In genomic region chr2:40251146-40251545, GRCh38 we compare ENCODE assay signal across 13 cellular contexts.
DNase-seq lines count a peak whose midpoint lies in the region; ATAC-seq and TF ChIP-seq lines count a peak whose summit lies in the region.
"Had no signal": no experiment of that assay in that cellular context is flagged by ENCODE, and none has a peak within 500 bp of the region (broad histone marks: within the 10 kb centered on the region; RNA-seq: fewer than 3 reads in every experiment).

No MANE protein-coding gene starts in this region.

- H3K4me3 ChIP-seq in naive thymus-derived CD4-positive, alpha-beta T cell (ENCODE audit: low read length): no peak overlapping the region
- no peak overlapping the region for H3K4me3 ChIP-seq in uterus
- H3K4me3 ChIP-seq: right atrium auricular region had no signal

- no peaks in the 10 kb centered on the region for H3K36me3 Mint-ChIP-seq in endothelial cell (ENCODE audit: low read depth, unreplicated experiment)
- no peaks in the 10 kb centered on the region for H3K36me3 Mint-ChIP-seq in naive thymus-derived CD4-positive, alpha-beta T cell
- H3K36me3 Mint-ChIP-seq: activated naive CD4-positive, alpha-beta T cell treated with anti-CD3 and anti-CD28 coated beads, Interleukin-2, amount 10 ng/mL, durations not matched to agents 7 days and 5 days had no signal

- no peaks in the 10 kb centered on the region for H3K4me1 ChIP-seq in naive thymus-derived CD4-positive, alpha-beta T cell (ENCODE audit: control insufficient read depth in 2 of 2, insufficient read depth in 2 of 2, low read length in 2 of 2)
- peaks cover 0 to 5% of the 10 kb centered on the region in 2 donors for H3K4me1 ChIP-seq in uterus

- no peaks in the 10 kb centered on the region for H3K27me3 ChIP-seq in naive thymus-derived CD4-positive, alpha-beta T cell (ENCODE audit: control insufficient read depth in 2 of 2, insufficient read depth in 2 of 2, low read length in 2 of 2)
- no peaks in the 10 kb centered on the region for H3K27me3 ChIP-seq in uterus
- H3K27me3 ChIP-seq: right atrium auricular region had no signal

- CTCF ChIA-PET in naive thymus-derived CD4-positive, alpha-beta T cell (lab: Charles Lee): no interaction called here

- POLR2A ChIA-PET in naive thymus-derived CD4-positive, alpha-beta T cell (lab: Charles Lee): no interaction called here

- ATAC-seq in naive thymus-derived CD4-positive, alpha-beta T cell: no peak

- no peaks in the 10 kb centered on the region for H3K36me3 ChIP-seq in naive thymus-derived CD4-positive, alpha-beta T cell (ENCODE audit: control insufficient read depth in 2 of 3, insufficient read depth in 3 of 3, low read length in 3 of 3)
- H3K36me3 ChIP-seq in uterus: no peaks in the 10 kb centered on the region
- H3K36me3 ChIP-seq: right atrium auricular region had no signal

- no peak for TF ChIP-seq CTCF in endothelial cell (IDR thresholded peaks at IDR 0.05; ENCODE audit: unreplicated experiment)
- TF ChIP-seq CTCF in uterus (IDR thresholded peaks at IDR 0.05): no peak

- H3K27ac Mint-ChIP-seq in endothelial cell (ENCODE audit: unreplicated experiment): peak overlapping the region; percentile 92
- no peak overlapping the region for H3K27ac Mint-ChIP-seq in naive thymus-derived CD4-positive, alpha-beta T cell
- H3K27ac Mint-ChIP-seq: activated CD4-positive, alpha-beta memory T cell treated with anti-CD3 and anti-CD28 coated beads, Interleukin-2, amount 10 ng/mL, durations not matched to agents 7 days and 5 days; activated naive CD4-positive, alpha-beta T cell treated with anti-CD3 and anti-CD28 coated beads, Interleukin-2, amount 10 ng/mL, durations not matched to agents 7 days and 5 days had no signal

- no peaks in the 10 kb centered on the region for H3K27me3 Mint-ChIP-seq in endothelial cell (ENCODE audit: unreplicated experiment)
- no peaks in the 10 kb centered on the region for H3K27me3 Mint-ChIP-seq in naive thymus-derived CD4-positive, alpha-beta T cell
- H3K27me3 Mint-ChIP-seq: activated CD4-positive, alpha-beta memory T cell treated with anti-CD3 and anti-CD28 coated beads, Interleukin-2, amount 10 ng/mL, durations not matched to agents 7 days and 5 days; activated naive CD4-positive, alpha-beta T cell treated with anti-CD3 and anti-CD28 coated beads, Interleukin-2, amount 10 ng/mL, durations not matched to agents 7 days and 5 days had no signal

- DNase-seq in NCI-H1105 (lab: John Stamatoyannopoulos, UW) (peak; percentile 90), NCI-H2227 (lab: John Stamatoyannopoulos, UW; ENCODE audit: unreplicated experiment) (peak; percentile 82), endothelial cell (ENCODE audit: low spot score) (no peak), renal cortical epithelial cell (ENCODE audit: low read depth) (peak; percentile 58), uterus (no peak), HuH-7 (ENCODE audit: low spot score) (no peak)
- no peak for DNase-seq in naive thymus-derived CD4-positive, alpha-beta T cell
- DNase-seq: activated CD4-positive, alpha-beta memory T cell treated with anti-CD3 and anti-CD28 coated beads, Interleukin-2, amount 10 ng/mL, durations not matched to agents 7 days and 5 days; activated naive CD4-positive, alpha-beta T cell treated with anti-CD3 and anti-CD28 coated beads, Interleukin-2, amount 10 ng/mL, durations not matched to agents 7 days and 5 days; head of caudate nucleus; mammary epithelial cell; substantia nigra had no signal

- intact Hi-C loops in naive thymus-derived CD4-positive, alpha-beta T cell (cut with micrococcal nuclease): no loop called here
- intact Hi-C loops in uterus (cut with DNase I; ENCODE audit: low total_unique reads): no loop called here

- H3K4me3 Mint-ChIP-seq in endothelial cell (ENCODE audit: unreplicated experiment): no peak overlapping the region
- no peak overlapping the region for H3K4me3 Mint-ChIP-seq in naive thymus-derived CD4-positive, alpha-beta T cell
- H3K4me3 Mint-ChIP-seq: activated CD4-positive, alpha-beta memory T cell treated with anti-CD3 and anti-CD28 coated beads, Interleukin-2, amount 10 ng/mL, durations not matched to agents 7 days and 5 days; activated naive CD4-positive, alpha-beta T cell treated with anti-CD3 and anti-CD28 coated beads, Interleukin-2, amount 10 ng/mL, durations not matched to agents 7 days and 5 days had no signal

- H3K9me3 ChIP-seq in naive thymus-derived CD4-positive, alpha-beta T cell (ENCODE audit: control insufficient read depth in 2 of 3, low read length in 3 of 3): no peaks in the 10 kb centered on the region
- no peaks in the 10 kb centered on the region for H3K9me3 ChIP-seq in uterus
- H3K9me3 ChIP-seq: right atrium auricular region had no signal

- no peaks in the 10 kb centered on the region for H3K9me3 Mint-ChIP-seq in endothelial cell (ENCODE audit: unreplicated experiment)
- H3K9me3 Mint-ChIP-seq in naive thymus-derived CD4-positive, alpha-beta T cell: no peaks in the 10 kb centered on the region
- H3K9me3 Mint-ChIP-seq: activated CD4-positive, alpha-beta memory T cell treated with anti-CD3 and anti-CD28 coated beads, Interleukin-2, amount 10 ng/mL, durations not matched to agents 7 days and 5 days; activated naive CD4-positive, alpha-beta T cell treated with anti-CD3 and anti-CD28 coated beads, Interleukin-2, amount 10 ng/mL, durations not matched to agents 7 days and 5 days had no signal

- peaks cover 3% of the 10 kb centered on the region for H3K4me1 Mint-ChIP-seq in endothelial cell (ENCODE audit: unreplicated experiment)
- H3K4me1 Mint-ChIP-seq in naive thymus-derived CD4-positive, alpha-beta T cell: no peaks in the 10 kb centered on the region
- H3K4me1 Mint-ChIP-seq: activated CD4-positive, alpha-beta memory T cell treated with anti-CD3 and anti-CD28 coated beads, Interleukin-2, amount 10 ng/mL, durations not matched to agents 7 days and 5 days; activated naive CD4-positive, alpha-beta T cell treated with anti-CD3 and anti-CD28 coated beads, Interleukin-2, amount 10 ng/mL, durations not matched to agents 7 days and 5 days had no signal

- TF ChIP-seq POLR2A in uterus (IDR thresholded peaks at IDR 0.05): no peak

- H3K27ac ChIP-seq in naive thymus-derived CD4-positive, alpha-beta T cell (ENCODE audit: low read depth, low read length): no peak overlapping the region
- peak overlapping the region in 1 of 2 donors; percentile 7 for H3K27ac ChIP-seq in uterus
- H3K27ac ChIP-seq: right atrium auricular region had no signal

Comparison
In these comparisons a context has a peak if more than half of its experiments do, and no peak if none do; other contexts are left out.
1. DNase-seq: peak in NCI-H1105 (single experiment), NCI-H2227 (single experiment) and renal cortical epithelial cell (single experiment); none in endothelial cell (single experiment), naive thymus-derived CD4-positive, alpha-beta T cell (0 of 9), uterus (0 of 2) and HuH-7 (single experiment).